ENCODE assay signal across 8 cellular contexts in the genomic region with DNA sequence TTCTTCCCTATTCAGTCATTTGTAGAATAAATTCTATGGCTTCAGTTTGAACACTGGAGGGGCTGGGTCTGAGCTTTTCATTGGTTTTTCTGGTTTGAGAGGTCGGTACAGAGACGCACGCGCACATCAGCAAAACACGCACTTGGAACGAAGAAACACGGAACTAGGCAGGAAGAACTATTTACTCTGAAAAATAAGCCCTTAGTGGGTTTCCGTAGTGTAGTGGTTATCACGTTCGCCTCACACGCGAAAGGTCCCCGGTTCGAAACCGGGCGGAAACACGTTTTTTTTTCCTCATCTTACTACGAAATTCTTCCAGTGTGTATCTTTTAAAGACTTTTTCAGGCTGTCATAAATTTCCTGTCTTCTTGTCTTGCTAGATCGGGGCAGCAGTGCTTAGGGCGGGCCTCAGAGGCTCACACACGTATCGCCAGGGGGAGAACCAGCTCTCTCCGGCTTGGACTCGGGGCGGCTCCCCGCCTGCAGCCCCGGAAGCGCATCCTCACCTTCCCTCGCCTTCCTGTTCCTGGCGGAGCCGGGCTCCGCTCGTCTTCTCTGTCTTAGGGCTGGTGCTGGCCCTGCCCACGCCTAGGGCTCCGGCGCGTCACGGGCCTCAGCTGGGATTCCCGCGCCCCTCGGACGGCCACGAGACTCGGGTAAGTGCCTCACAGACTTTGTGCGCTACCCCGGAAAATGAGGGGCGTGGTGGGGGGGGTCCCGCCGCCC. TPM values are rescaled to one million over a fixed set of nuclear protein-coding genes. Genes with fewer than 3 reads are reported as not detected.
A peak's percentile ranks its signal among the peaks of the same experiment; 100 is the strongest.
DNase-seq lines count a peak whose midpoint lies in the region; ATAC-seq and TF ChIP-seq lines count a peak whose summit lies in the region.

A gene (plus strand): TSS at position 521 of the 726 bp plus-strand sequence. CDS start 6,841 bp downstream, outside the sequence.

- ATAC-seq in HG02763 (IDR thresholded peaks at IDR 0.05; ENCODE audit: unreplicated experiment) (peak; percentile 48), upper lobe of right lung (peak; percentile 93)

- H3K36me3 ChIP-seq in cardiac muscle cell (no peaks in the 10 kb centered on the region), upper lobe of right lung (peaks cover 8% of the 10 kb centered on the region)

- intact Hi-C loops in posterior cingulate gyrus (cut with DNase I) (loop anchor here (1.0 to 10.0 kb wide), 3 partner anchors 15 to 57 kb away; a partner anchor contains a TSS), upper lobe of right lung (cut with DNase I) (no loop called here)

- TF ChIP-seq CTCF in GM12874 (IDR thresholded peaks at IDR 0.05; ENCODE audit: insufficient read depth, low read depth, low read length) (peak; percentile 12; the same call in 1 of the 2 replicates), cardiac muscle cell (IDR thresholded peaks at IDR 0.05; ENCODE audit: low read depth, low read length) (peak; percentile 12), upper lobe of right lung (IDR thresholded peaks at IDR 0.05) (peak; percentile 8)

- H3K4me3 ChIP-seq in cardiac muscle cell (peak within 1 kb of the TSS; percentile 87), upper lobe of right lung (peak within 1 kb of the TSS; percentile 81)

- DNase-seq in NCI-H1436 (lab: John Stamatoyannopoulos, UW), result peak; percentile 74
- peak; percentile 88 for DNase-seq in SW480 (ENCODE audit: low spot score)
- DNase-seq in activated naive CD8-positive, alpha-beta T cell treated with anti-CD3 and anti-CD28 coated beads, Interleukin-2, amount 50 U/mL, for 16 hours (ENCODE audit: low read depth, low spot score), result peak; percentile 64
- DNase-seq in cardiac muscle cell (ENCODE audit: low read depth in 1 of 2, low spot score in 1 of 2), result peak; percentile 83 to 92
- peak; percentile 66 to 98 (median 81) for DNase-seq in posterior cingulate gyrus
- peak; percentile 92 for DNase-seq in upper lobe of right lung

- peak within 1 kb of the TSS; percentile 79 for H3K27ac ChIP-seq in cardiac muscle cell
- peak within 1 kb of the TSS; percentile 92 for H3K27ac ChIP-seq in upper lobe of right lung

- no peaks in the 10 kb centered on the region for H3K27me3 ChIP-seq in cardiac muscle cell
- H3K27me3 ChIP-seq in upper lobe of right lung, result no peaks in the 10 kb centered on the region

- H3K4me1 ChIP-seq in cardiac muscle cell (ENCODE audit: low read depth), result peaks cover 12% of the 10 kb centered on the region
- H3K4me1 ChIP-seq in upper lobe of right lung, result peaks cover 35% of the 10 kb centered on the region

- H3K9me3 ChIP-seq in cardiac muscle cell (ENCODE audit: low read depth), result no peaks in the 10 kb centered on the region
- no peaks in the 10 kb centered on the region for H3K9me3 ChIP-seq in upper lobe of right lung

RNA-seq across cellular contexts. Expression of the gene that starts here (rescaled TPM):
- 56.6 and 57.1 TPM in 2 replicates for total RNA-seq in cardiac muscle cell
- polyA plus RNA-seq in cardiac muscle cell, result 54.7 and 62.4 TPM in 2 replicates
- total RNA-seq in upper lobe of right lung, result 45.8 TPM

Comparison
In these comparisons a context has a peak if more than half of its experiments do, and no peak if none do; other contexts are left out.
1. Peak in every context shown above with its lines: DNase-seq, ATAC-seq, H3K4me3 ChIP-seq and H3K27ac ChIP-seq.